In the genomic region with DNA sequence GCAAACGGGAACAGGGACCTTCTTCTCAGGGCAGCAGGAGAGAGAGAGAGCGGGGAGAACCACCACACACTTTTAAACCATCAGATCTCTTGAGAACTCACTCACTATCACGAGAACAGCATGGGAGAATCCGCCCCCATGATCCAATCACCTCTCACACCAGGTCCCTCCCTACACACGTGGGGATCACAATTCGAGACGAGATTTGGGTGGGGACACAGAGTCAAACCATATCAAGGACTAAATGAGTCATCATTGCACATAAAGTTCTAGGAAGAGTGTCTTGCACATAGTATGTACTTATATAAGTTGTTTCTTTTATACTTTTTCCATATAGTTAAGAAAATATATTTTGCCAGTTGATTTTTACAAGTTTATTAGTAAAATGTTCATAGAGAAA, we compare ENCODE assay signal across 30 cellular contexts. TPM values are rescaled to one million over a fixed set of nuclear protein-coding genes. Genes with fewer than 3 reads are reported as not detected.
"Had no signal": no experiment of that assay in that cellular context is flagged by ENCODE, and none has a peak within 500 bp of the region (broad histone marks: within the 10 kb centered on the region; RNA-seq: fewer than 3 reads in every experiment).

No MANE protein-coding gene starts in this region.

- H3K9me3 Mint-ChIP-seq: activated CD4-positive, alpha-beta memory T cell treated with anti-CD3 and anti-CD28 coated beads, Interleukin-2, amount 10 ng/mL, durations not matched to agents 7 days and 5 days; activated CD4-positive, alpha-beta T cell treated with anti-CD3 and anti-CD28 coated beads, Interleukin-2, amount 10 ng/mL, durations not matched to agents 7 days and 5 days; naive thymus-derived CD8-positive, alpha-beta T cell; stimulated activated naive B cell treated with anti-CD40 and anti-IgM and Interleukin-4, amounts not matched to agents 10 μg/mL and 1 μg/mL and 100 μg/mL, for 72 hours had no signal

- ATAC-seq: activated CD8-positive, alpha-beta memory T cell treated with anti-CD3 and anti-CD28 coated beads, Interleukin-2, amount 10 ng/mL, durations not matched to agents 7 days and 5 days; activated T-cell treated with anti-CD3 and anti-CD28 coated beads, Interleukin-2, amount 50 U/mL, for 72 hours; body of pancreas; gastroesophageal sphincter; left lobe of liver; lower lobe of right lung; naive thymus-derived CD8-positive, alpha-beta T cell; psoas muscle; stimulated activated naive B cell treated with anti-CD40 and anti-IgM and Interleukin-4, amounts not matched to agents 10 μg/mL and 1 μg/mL and 100 μg/mL, for 72 hours had no signal

- H3K9me3 ChIP-seq: body of pancreas, gastroesophageal sphincter, lower lobe of right lung, psoas muscle, stomach, thyroid gland, upper lobe of left lung, vagina had no signal

- H3K4me3 Mint-ChIP-seq: activated CD4-positive, alpha-beta memory T cell treated with anti-CD3 and anti-CD28 coated beads, Interleukin-2, amount 10 ng/mL, durations not matched to agents 7 days and 5 days; activated CD4-positive, alpha-beta T cell treated with anti-CD3 and anti-CD28 coated beads, Interleukin-2, amount 10 ng/mL, durations not matched to agents 7 days and 5 days; activated CD8-positive, alpha-beta memory T cell treated with anti-CD3 and anti-CD28 coated beads, Interleukin-2, amount 10 ng/mL, durations not matched to agents 7 days and 5 days; activated naive CD8-positive, alpha-beta T cell; activated T-cell treated with anti-CD3 and anti-CD28 coated beads, Interleukin-2, amount 50 U/mL, for 72 hours; naive thymus-derived CD8-positive, alpha-beta T cell; neural crest cell; stimulated activated naive B cell treated with anti-CD40 and anti-IgM and Interleukin-4, amounts not matched to agents 10 μg/mL and 1 μg/mL and 100 μg/mL, for 72 hours had no signal

- H3K27ac Mint-ChIP-seq: activated CD4-positive, alpha-beta memory T cell treated with anti-CD3 and anti-CD28 coated beads, Interleukin-2, amount 10 ng/mL, durations not matched to agents 7 days and 5 days; activated CD4-positive, alpha-beta T cell treated with anti-CD3 and anti-CD28 coated beads, Interleukin-2, amount 10 ng/mL, durations not matched to agents 7 days and 5 days; activated CD8-positive, alpha-beta memory T cell treated with anti-CD3 and anti-CD28 coated beads, Interleukin-2, amount 10 ng/mL, durations not matched to agents 7 days and 5 days; activated naive CD8-positive, alpha-beta T cell; activated T-cell treated with anti-CD3 and anti-CD28 coated beads, Interleukin-2, amount 50 U/mL, for 72 hours; naive thymus-derived CD8-positive, alpha-beta T cell; stimulated activated naive B cell treated with anti-CD40 and anti-IgM and Interleukin-4, amounts not matched to agents 10 μg/mL and 1 μg/mL and 100 μg/mL, for 72 hours had no signal

- DNase-seq: activated CD4-positive, alpha-beta memory T cell treated with anti-CD3 and anti-CD28 coated beads, Interleukin-2, amount 10 ng/mL, durations not matched to agents 7 days and 5 days; activated CD4-positive, alpha-beta T cell treated with anti-CD3 and anti-CD28 coated beads, Interleukin-2, amount 10 ng/mL, durations not matched to agents 7 days and 5 days; activated CD4-positive, CD25-positive, alpha-beta regulatory T cell treated with anti-CD3 and anti-CD28 coated beads, Interleukin-2, amount 50 U/mL, for 72 hours; activated CD8-positive, alpha-beta memory T cell treated with anti-CD3 and anti-CD28 coated beads, Interleukin-2, amount 10 ng/mL, durations not matched to agents 7 days and 5 days; activated naive CD4-positive, alpha-beta T cell; activated T-cell treated with anti-CD3 and anti-CD28 coated beads, Interleukin-2, amount 50 U/mL, for 72 hours; anterior cingulate cortex; body of pancreas; cerebellar nuclear complex; dorsolateral prefrontal cortex; effector memory CD4-positive, alpha-beta T cell; hippocampal formation; lower lobe of right lung; mesenchymal stem cell; naive thymus-derived CD8-positive, alpha-beta T cell; nucleus accumbens; psoas muscle; stimulated activated CD4-positive, alpha-beta T cell treated with anti-CD3 and anti-CD28 coated beads, Interleukin-1b, Interleukin-23, amount 100 ng/mL, for 48 hours; stimulated activated CD4-positive, alpha-beta T cell treated with anti-CD3 and anti-CD28 coated beads, Interleukin-4, amount 100 ng/mL, for 4 hours; stimulated activated CD8-positive, alpha-beta memory T cell treated with anti-CD3 and anti-CD28 coated beads, Interleukin-4, amount 100 ng/mL, for 48 hours; stimulated activated naive B cell treated with anti-CD40 and anti-IgM and Interleukin-4, amounts not matched to agents 10 μg/mL and 1 μg/mL and 100 μg/mL, for 72 hours; stomach; T-helper 2 cell; thyroid gland; upper lobe of left lung had no signal

- H3K36me3 Mint-ChIP-seq: activated CD8-positive, alpha-beta memory T cell treated with anti-CD3 and anti-CD28 coated beads, Interleukin-2, amount 10 ng/mL, durations not matched to agents 7 days and 5 days; activated naive CD8-positive, alpha-beta T cell; naive thymus-derived CD8-positive, alpha-beta T cell; stimulated activated naive B cell treated with anti-CD40 and anti-IgM and Interleukin-4, amounts not matched to agents 10 μg/mL and 1 μg/mL and 100 μg/mL, for 72 hours had no signal

- H3K4me1 Mint-ChIP-seq: activated CD4-positive, alpha-beta T cell treated with anti-CD3 and anti-CD28 coated beads, Interleukin-2, amount 10 ng/mL, durations not matched to agents 7 days and 5 days; naive thymus-derived CD8-positive, alpha-beta T cell; neural crest cell; stimulated activated naive B cell treated with anti-CD40 and anti-IgM and Interleukin-4, amounts not matched to agents 10 μg/mL and 1 μg/mL and 100 μg/mL, for 72 hours had no signal

RNA-seq across cellular contexts. Expression of gene NTN4, which starts 17.6 kb away (rescaled TPM):
- total RNA-seq: activated CD8-positive, alpha-beta memory T cell treated with anti-CD3 and anti-CD28 coated beads, Interleukin-2, amount 10 ng/mL, durations not matched to agents 7 days and 5 days; naive thymus-derived CD8-positive, alpha-beta T cell had no signal
